Comparison of ENCODE assay signal across 17 cellular contexts in the genomic region with DNA sequence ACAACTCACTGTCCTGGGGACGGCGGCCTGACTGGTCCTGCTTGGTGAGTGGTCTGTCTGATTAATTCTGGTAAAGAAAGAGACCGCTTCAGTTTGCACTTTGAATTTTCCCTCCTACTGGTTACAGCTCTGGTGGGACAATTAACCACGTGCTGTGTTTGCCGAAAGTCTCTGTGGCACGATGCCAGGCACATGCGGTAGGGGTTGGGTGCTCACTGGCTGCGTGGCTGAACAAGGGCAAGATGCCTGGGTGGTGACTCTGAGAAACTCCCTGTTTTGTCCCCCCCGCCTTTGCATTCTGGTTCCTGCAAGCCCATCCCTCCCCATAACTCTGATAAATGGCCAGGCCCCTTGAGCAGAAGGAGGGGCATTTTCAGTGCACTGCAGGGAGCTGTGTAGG.
"Had no signal": no experiment of that assay in that cellular context is flagged by ENCODE, and none has a peak within 500 bp of the region (broad histone marks: within the 10 kb centered on the region; RNA-seq: fewer than 3 reads in every experiment).

No MANE protein-coding gene starts in this region.

- ATAC-seq: gastroesophageal sphincter; left colon; sciatic nerve; stimulated activated memory B cell treated with anti-CD40 and anti-IgM and Interleukin-4, amounts not matched to agents 10 μg/mL and 1 μg/mL and 100 μg/mL, for 72 hours had no signal

- DNase-seq: activated CD8-positive, alpha-beta memory T cell treated with anti-CD3 and anti-CD28 coated beads, Interleukin-2, amount 50 U/mL, for 4 hours; activated naive CD4-positive, alpha-beta T cell; activated T-cell treated with anti-CD3 and anti-CD28 coated beads, Interleukin-2, amount 50 U/mL, for 24 hours; cortex of kidney; head of caudate nucleus; nucleus accumbens; stimulated activated CD4-positive, alpha-beta T cell treated with anti-CD3 and anti-CD28 coated beads, Interleukin-15, amount 100 ng/mL, for 24 hours; stomach; WERI-Rb-1 had no signal

- H3K9me3 Mint-ChIP-seq: activated T-cell treated with anti-CD3 and anti-CD28 coated beads, Interleukin-2, amount 50 U/mL, for 24 hours; activated T-helper 2 cell treated with anti-CD3 and anti-CD28 coated beads, Interferon-gamma antibody, Interleukin-2, Interleukin-4, amounts not matched to agents 10 μg/mL and 5 μg/mL and 100 μg/mL, durations not matched to agents 14 hours and 24 hours and 36 hours; memory B cell; nephron; stimulated activated memory B cell treated with anti-CD40 and anti-IgM and Interleukin-4, amounts not matched to agents 10 μg/mL and 1 μg/mL and 100 μg/mL, for 72 hours had no signal

- H3K27ac Mint-ChIP-seq: activated naive CD8-positive, alpha-beta T cell; activated T-cell treated with anti-CD3 and anti-CD28 coated beads, Interleukin-2, amount 50 U/mL, for 24 hours; activated T-helper 2 cell treated with anti-CD3 and anti-CD28 coated beads, Interferon-gamma antibody, Interleukin-2, Interleukin-4, amounts not matched to agents 10 μg/mL and 5 μg/mL and 100 μg/mL, durations not matched to agents 14 hours and 24 hours and 36 hours; memory B cell; nephron; stimulated activated memory B cell treated with anti-CD40 and anti-IgM and Interleukin-4, amounts not matched to agents 10 μg/mL and 1 μg/mL and 100 μg/mL, for 72 hours had no signal

- H3K36me3 Mint-ChIP-seq: activated naive CD8-positive, alpha-beta T cell; memory B cell; stimulated activated memory B cell treated with anti-CD40 and anti-IgM and Interleukin-4, amounts not matched to agents 10 μg/mL and 1 μg/mL and 100 μg/mL, for 72 hours had no signal

- H3K4me3 Mint-ChIP-seq: activated naive CD8-positive, alpha-beta T cell; activated T-cell treated with anti-CD3 and anti-CD28 coated beads, Interleukin-2, amount 50 U/mL, for 24 hours; memory B cell; nephron; stimulated activated memory B cell treated with anti-CD40 and anti-IgM and Interleukin-4, amounts not matched to agents 10 μg/mL and 1 μg/mL and 100 μg/mL, for 72 hours had no signal
